In the genomic region with DNA sequence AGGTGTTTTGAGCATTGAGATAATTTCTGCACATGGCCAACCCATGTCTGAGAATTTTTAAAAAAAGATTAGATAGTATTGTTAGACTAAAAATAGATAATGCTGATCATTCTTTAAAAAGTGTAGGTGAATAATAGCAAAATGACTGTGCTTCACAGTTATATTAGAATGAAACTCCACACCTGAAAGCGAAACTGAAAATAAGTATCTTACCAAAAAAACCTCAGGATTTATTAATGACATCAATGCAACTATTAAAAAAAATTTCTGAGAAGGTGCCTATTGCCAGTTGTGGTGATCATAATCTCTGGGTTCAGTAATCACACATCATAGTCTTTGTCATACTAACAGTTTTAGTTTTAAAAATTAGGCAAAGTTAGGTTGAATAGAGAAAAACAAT, we compare ENCODE assay signal across 12 cellular contexts. TPM values are rescaled to one million over a fixed set of nuclear protein-coding genes. Genes with fewer than 3 reads are reported as not detected.
DNase-seq lines count a peak whose midpoint lies in the region; ATAC-seq, FAIRE-seq and TF ChIP-seq lines count a peak whose summit lies in the region.
"Had no signal": no experiment of that assay in that cellular context is flagged by ENCODE, and none has a peak within 500 bp of the region (broad histone marks: within the 10 kb centered on the region; RNA-seq: fewer than 3 reads in every experiment).

No MANE protein-coding gene starts in this region.

- H3K9me1 ChIP-seq in keratinocyte (ENCODE audit: control insufficient read depth, extremely low read depth, insufficient read depth, low read length) = no peaks in the 10 kb centered on the region

- H3K27me3 Mint-ChIP-seq in activated CD8-positive, alpha-beta T cell treated with anti-CD3 and anti-CD28 coated beads for 36 hours = peaks cover 1% of the 10 kb centered on the region
- no peaks in the 10 kb centered on the region for H3K27me3 Mint-ChIP-seq in activated CD8-positive, alpha-beta T cell treated with anti-CD3 and anti-CD28 coated beads, Interleukin-2, amount 10 ng/mL, durations not matched to agents 7 days and 5 days (ENCODE audit: low read depth)

- no peaks in the 10 kb centered on the region for H3K36me3 Mint-ChIP-seq in activated CD8-positive, alpha-beta T cell treated with anti-CD3 and anti-CD28 coated beads for 36 hours (ENCODE audit: low read depth)
- no peaks in the 10 kb centered on the region for H3K36me3 Mint-ChIP-seq in activated CD8-positive, alpha-beta T cell treated with anti-CD3 and anti-CD28 coated beads, Interleukin-2, amount 10 ng/mL, durations not matched to agents 7 days and 5 days (ENCODE audit: low read depth)

- no peaks in the 10 kb centered on the region for H4K20me1 ChIP-seq in keratinocyte (ENCODE audit: control insufficient read depth, extremely low read depth, insufficient read depth, low read length)

- peak; percentile 32 for FAIRE-seq in keratinocyte (lab: Jason Lieb, UNC)

- no peak overlapping the region for H3K4me3 ChIP-seq in keratinocyte (ENCODE audit: control insufficient read depth in 2 of 3, extremely low read depth in 1 of 3, insufficient read depth in 2 of 3, low read depth in 1 of 3, low read length in 3 of 3)
- no peak overlapping the region for H3K4me3 ChIP-seq in left lung
- H3K4me3 ChIP-seq: A549, coronary artery had no signal

- no peak overlapping the region for H3K9ac ChIP-seq in keratinocyte (ENCODE audit: control insufficient read depth, extremely low read depth, insufficient read depth, low read length)

- no peaks in the 10 kb centered on the region for H3K9me3 ChIP-seq in keratinocyte (ENCODE audit: control insufficient read depth, low read depth, low read length)
- no peaks in the 10 kb centered on the region for H3K9me3 ChIP-seq in left lung
- H3K9me3 ChIP-seq: A549 had no signal

- CTCF ChIA-PET in activated CD8-positive, alpha-beta T cell treated with anti-CD3 and anti-CD28 coated beads for 36 hours (lab: Charles Lee) = no interaction called here
- CTCF ChIA-PET in activated CD8-positive, alpha-beta T cell treated with anti-CD3 and anti-CD28 coated beads, Interleukin-2, amount 10 ng/mL, durations not matched to agents 7 days and 5 days (lab: Charles Lee) = no interaction called here

- H3K36me3 ChIP-seq in keratinocyte (ENCODE audit: control insufficient read depth in 2 of 2, extremely low read depth in 1 of 2, insufficient read depth in 2 of 2, low read length in 2 of 2) (peaks cover 0 to 2% of the 10 kb centered on the region in 2 experiments), left lung (no peaks in the 10 kb centered on the region)

- peak overlapping the region; percentile 64 for H3K4me2 ChIP-seq in keratinocyte (ENCODE audit: control insufficient read depth, extremely low read depth, insufficient read depth, low read depth, low read length)
- H3K4me2 ChIP-seq: A549 had no signal

- no peak for DNase-seq in activated CD8-positive, alpha-beta T cell treated with anti-CD3 and anti-CD28 coated beads for 36 hours
- no peak for DNase-seq in activated CD8-positive, alpha-beta T cell treated with anti-CD3 and anti-CD28 coated beads, Interleukin-2, amount 10 ng/mL, durations not matched to agents 7 days and 5 days
- no peak for DNase-seq in keratinocyte (ENCODE audit: low read depth, low spot score)
- no peak for DNase-seq in stimulated activated CD4-positive, alpha-beta T cell treated with anti-CD3 and anti-CD28 coated beads, Interleukin-15, amount 100 ng/mL, for 24 hours
- no peak for DNase-seq in left lung
- no peak for DNase-seq in medulla oblongata (ENCODE audit: extremely low spot score)
- DNase-seq: NCI-H1105, T-helper 9 cell had no signal

- intact Hi-C loops in activated CD8-positive, alpha-beta T cell treated with anti-CD3 and anti-CD28 coated beads for 36 hours (cut with micrococcal nuclease) = no loop called here
- intact Hi-C loops in left lung (cut with DNase I) = no loop called here

- POLR2A ChIA-PET in activated CD8-positive, alpha-beta T cell treated with anti-CD3 and anti-CD28 coated beads for 36 hours (lab: Charles Lee) = no interaction called here
- POLR2A ChIA-PET in activated CD8-positive, alpha-beta T cell treated with anti-CD3 and anti-CD28 coated beads, Interleukin-2, amount 10 ng/mL, durations not matched to agents 7 days and 5 days (lab: Charles Lee) = no interaction called here

- H3K79me2 ChIP-seq in keratinocyte (ENCODE audit: control insufficient read depth, insufficient read depth, low read length) = no peaks in the 10 kb centered on the region

- dilution Hi-C loops in keratinocyte (cut with MboI; ENCODE audit: extremely low pct_ligation_motif_present, low sequenced_read_pairs) = no loop called here

- TF ChIP-seq CTCF in activated CD8-positive, alpha-beta T cell treated with anti-CD3 and anti-CD28 coated beads for 36 hours (IDR thresholded peaks at IDR 0.05) = no peak
- TF ChIP-seq CTCF in keratinocyte (optimal IDR thresholded peaks at IDR 0.05 in 1 of 3, IDR thresholded peaks at IDR 0.05 in 1 of 3, conservative IDR thresholded peaks at IDR 0.05 in 1 of 3; ENCODE audit: extremely low read depth in 1 of 3, insufficient read depth in 2 of 3, low read length in 3 of 3) = no peak
- TF ChIP-seq CTCF in left lung (IDR thresholded peaks at IDR 0.05) = no peak

- peaks cover 3% of the 10 kb centered on the region for H3K4me1 Mint-ChIP-seq in activated CD8-positive, alpha-beta T cell treated with anti-CD3 and anti-CD28 coated beads for 36 hours (ENCODE audit: low read depth)
- H3K4me1 Mint-ChIP-seq in activated CD8-positive, alpha-beta T cell treated with anti-CD3 and anti-CD28 coated beads, Interleukin-2, amount 10 ng/mL, durations not matched to agents 7 days and 5 days (ENCODE audit: low read depth) = peaks cover 2% of the 10 kb centered on the region

- no peak overlapping the region for H2AFZ ChIP-seq in keratinocyte (ENCODE audit: control insufficient read depth, low read length)

- peak; percentile 20 for ATAC-seq in activated CD8-positive, alpha-beta T cell treated with anti-CD3 and anti-CD28 coated beads for 36 hours
- no peak for ATAC-seq in activated CD8-positive, alpha-beta T cell treated with anti-CD3 and anti-CD28 coated beads, Interleukin-2, amount 10 ng/mL, durations not matched to agents 7 days and 5 days
- ATAC-seq in GM21717 (IDR thresholded peaks at IDR 0.05; ENCODE audit: unreplicated experiment) = peak; percentile 85
- ATAC-seq in HG03175 (IDR thresholded peaks at IDR 0.05; ENCODE audit: unreplicated experiment) = peak; percentile 95
- no peak for ATAC-seq in left lung
- ATAC-seq: A549 had no signal

- no peaks in the 10 kb centered on the region for H3K9me3 Mint-ChIP-seq in activated CD8-positive, alpha-beta T cell treated with anti-CD3 and anti-CD28 coated beads for 36 hours
- no peaks in the 10 kb centered on the region for H3K9me3 Mint-ChIP-seq in activated CD8-positive, alpha-beta T cell treated with anti-CD3 and anti-CD28 coated beads, Interleukin-2, amount 10 ng/mL, durations not matched to agents 7 days and 5 days (ENCODE audit: insufficient read depth)

- peaks cover 8% of the 10 kb centered on the region for H3K4me1 ChIP-seq in keratinocyte (ENCODE audit: control insufficient read depth, extremely low read depth, insufficient read depth, low read length)
- H3K4me1 ChIP-seq in left lung = no peaks in the 10 kb centered on the region
- H3K4me1 ChIP-seq: A549 had no signal

- H3K27ac ChIP-seq in keratinocyte (ENCODE audit: control insufficient read depth, insufficient read depth, low read length) = no peak overlapping the region
- no peak overlapping the region for H3K27ac ChIP-seq in left lung
- H3K27ac ChIP-seq: A549, coronary artery had no signal

- no peak overlapping the region for H3K27ac Mint-ChIP-seq in activated CD8-positive, alpha-beta T cell treated with anti-CD3 and anti-CD28 coated beads for 36 hours
- no peak overlapping the region for H3K27ac Mint-ChIP-seq in activated CD8-positive, alpha-beta T cell treated with anti-CD3 and anti-CD28 coated beads, Interleukin-2, amount 10 ng/mL, durations not matched to agents 7 days and 5 days

- H3K27me3 ChIP-seq in keratinocyte (ENCODE audit: control insufficient read depth, extremely low read depth, insufficient read depth, low read length) = no peaks in the 10 kb centered on the region
- no peaks in the 10 kb centered on the region for H3K27me3 ChIP-seq in left lung

- H3K4me3 Mint-ChIP-seq in activated CD8-positive, alpha-beta T cell treated with anti-CD3 and anti-CD28 coated beads for 36 hours = no peak overlapping the region
- no peak overlapping the region for H3K4me3 Mint-ChIP-seq in activated CD8-positive, alpha-beta T cell treated with anti-CD3 and anti-CD28 coated beads, Interleukin-2, amount 10 ng/mL, durations not matched to agents 7 days and 5 days

RNA-seq across cellular contexts. Expression of gene PLA2G4A, which starts 36.5 kb away (rescaled TPM):
- under 1 TPM in 1 of 2 experiments, not detected in 1; 0.11 TPM for total RNA-seq in activated CD8-positive, alpha-beta T cell treated with anti-CD3 and anti-CD28 coated beads for 36 hours
- not detected for total RNA-seq in activated CD8-positive, alpha-beta T cell treated with anti-CD3 and anti-CD28 coated beads, Interleukin-2, amount 10 ng/mL, durations not matched to agents 7 days and 5 days
- 11.9 to 46.4 TPM (median 29.2 TPM) in 3 replicates for polyA plus RNA-seq in keratinocyte
- 17.8 TPM for polyA plus RNA-seq in keratinocyte (2011; ENCODE audit: low read depth)
- polyA plus RNA-seq in keratinocyte (2011; cell fraction: cytosol; rRNA removed) = 19.6 and 35.5 TPM in 2 replicates
- polyA plus RNA-seq in keratinocyte (2011; cell fraction: nucleus; rRNA removed) = 44.0 and 44.1 TPM in 2 replicates
- 10.0 and 17.3 TPM in 2 replicates for polyA plus RNA-seq in keratinocyte (2012; ENCODE audit: low replicate concordance)
- polyA minus RNA-seq in keratinocyte = 1.8 to 26.9 TPM (median 23.8 TPM) in 3 replicates
- polyA minus RNA-seq in keratinocyte (2011; cell fraction: cytosol; rRNA and poly(A)+ RNA removed) = 13.6 TPM
- 18.0 and 40.0 TPM in 2 replicates for polyA minus RNA-seq in keratinocyte (2011; cell fraction: nucleus; rRNA and poly(A)+ RNA removed)
- 10 to 100 TPM; 10.5 to 11.7 TPM for total RNA-seq in left lung

Comparison
In these comparisons a context has a peak if more than half of its experiments do, and no peak if none do; other contexts are left out.
1. ATAC-seq: peak in activated CD8-positive, alpha-beta T cell treated with anti-CD3 and anti-CD28 coated beads for 36 hours (single experiment), GM21717 (single experiment) and HG03175 (single experiment); none in activated CD8-positive, alpha-beta T cell treated with anti-CD3 and anti-CD28 coated beads, Interleukin-2, amount 10 ng/mL, durations not matched to agents 7 days and 5 days (single experiment) and left lung (single experiment).
2. RNA of gene PLA2G4A, which starts 36.5 kb away (total RNA-seq): 10.5 to 11.7 TPM in left lung; 0.11 TPM in activated CD8-positive, alpha-beta T cell treated with anti-CD3 and anti-CD28 coated beads for 36 hours and not detected in activated CD8-positive, alpha-beta T cell treated with anti-CD3 and anti-CD28 coated beads, Interleukin-2, amount 10 ng/mL, durations not matched to agents 7 days and 5 days; every median in the first group is over 10 times any median in the second.